ENCODE assay signal across 1 cellular context in the genomic region with DNA sequence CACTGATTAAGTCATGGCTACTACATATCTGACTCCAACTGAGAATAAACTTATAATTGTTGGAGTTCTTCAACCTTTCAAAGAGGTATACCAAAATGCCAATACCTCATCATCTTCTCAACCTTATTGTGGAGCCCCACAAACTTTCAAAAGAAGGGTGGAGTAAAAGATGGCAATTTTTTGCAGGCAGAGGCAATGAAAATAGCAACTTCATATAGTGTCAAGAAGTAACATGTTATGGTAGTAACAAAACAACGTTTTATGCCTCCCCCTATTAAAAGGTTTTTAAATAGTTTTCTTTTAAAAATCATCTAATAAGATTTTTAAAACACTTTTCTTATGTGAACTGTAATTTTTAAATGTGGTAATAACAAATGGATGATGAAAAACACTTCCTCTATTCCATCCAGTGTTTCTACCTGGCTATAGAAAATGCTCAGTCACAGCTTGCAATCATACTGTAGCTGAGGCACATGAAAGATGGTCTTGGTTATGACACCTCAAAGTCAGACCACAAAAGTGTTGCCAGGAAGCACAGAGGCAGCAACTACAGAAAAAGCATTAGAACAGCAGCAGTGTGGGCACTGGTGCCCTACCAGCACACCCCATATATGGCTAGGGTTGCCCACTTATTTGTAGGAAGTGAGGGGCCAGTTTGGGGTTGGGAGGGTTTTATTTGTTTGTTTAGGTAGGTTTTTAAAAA.
TF ChIP-seq lines count a peak whose summit lies in the region.

No MANE protein-coding gene starts in this region.

TF ChIP-seq in HepG2, 621 proteins besides CTCF, POLR2A, EP300 and RAD21 (continued from another document):
- TF ChIP-seq, protein P1, sequence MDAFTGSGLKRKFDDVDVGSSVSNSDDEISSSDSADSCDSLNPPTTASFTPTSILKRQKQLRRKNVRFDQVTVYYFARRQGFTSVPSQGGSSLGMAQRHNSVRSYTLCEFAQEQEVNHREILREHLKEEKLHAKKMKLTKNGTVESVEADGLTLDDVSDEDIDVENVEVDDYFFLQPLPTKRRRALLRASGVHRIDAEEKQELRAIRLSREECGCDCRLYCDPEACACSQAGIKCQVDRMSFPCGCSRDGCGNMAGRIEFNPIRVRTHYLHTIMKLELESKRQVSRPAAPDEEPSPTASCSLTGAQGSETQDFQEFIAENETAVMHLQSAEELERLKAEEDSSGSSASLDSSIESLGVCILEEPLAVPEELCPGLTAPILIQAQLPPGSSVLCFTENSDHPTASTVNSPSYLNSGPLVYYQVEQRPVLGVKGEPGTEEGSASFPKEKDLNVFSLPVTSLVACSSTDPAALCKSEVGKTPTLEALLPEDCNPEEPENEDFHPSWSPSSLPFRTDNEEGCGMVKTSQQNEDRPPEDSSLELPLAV (CRISPR knock-in tag; conservative IDR thresholded peaks at IDR 0.05; ENCODE audit: low read depth) = no peak
- no peak for TF ChIP-seq ZNF543 (CRISPR knock-in tag; IDR thresholded peaks at IDR 0.05)
- no peak for TF ChIP-seq ZNF230 (CRISPR knock-in tag; IDR thresholded peaks at IDR 0.05)
- TF ChIP-seq ZNF615 (CRISPR knock-in tag; IDR thresholded peaks at IDR 0.05; ENCODE audit: borderline replicate concordance) = no peak
- TF ChIP-seq PITX1 (CRISPR knock-in tag; IDR thresholded peaks at IDR 0.05) = no peak
- TF ChIP-seq ZNF567 (CRISPR knock-in tag; IDR thresholded peaks at IDR 0.05; ENCODE audit: borderline replicate concordance) = no peak
- TF ChIP-seq, protein P2, sequence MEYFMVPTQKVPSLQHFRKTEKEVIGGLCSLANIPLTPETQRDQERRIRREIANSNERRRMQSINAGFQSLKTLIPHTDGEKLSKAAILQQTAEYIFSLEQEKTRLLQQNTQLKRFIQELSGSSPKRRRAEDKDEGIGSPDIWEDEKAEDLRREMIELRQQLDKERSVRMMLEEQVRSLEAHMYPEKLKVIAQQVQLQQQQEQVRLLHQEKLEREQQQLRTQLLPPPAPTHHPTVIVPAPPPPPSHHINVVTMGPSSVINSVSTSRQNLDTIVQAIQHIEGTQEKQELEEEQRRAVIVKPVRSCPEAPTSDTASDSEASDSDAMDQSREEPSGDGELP (IDR thresholded peaks at IDR 0.05; ENCODE audit: borderline replicate concordance, low read depth) = no peak
- TF ChIP-seq, protein P3, sequence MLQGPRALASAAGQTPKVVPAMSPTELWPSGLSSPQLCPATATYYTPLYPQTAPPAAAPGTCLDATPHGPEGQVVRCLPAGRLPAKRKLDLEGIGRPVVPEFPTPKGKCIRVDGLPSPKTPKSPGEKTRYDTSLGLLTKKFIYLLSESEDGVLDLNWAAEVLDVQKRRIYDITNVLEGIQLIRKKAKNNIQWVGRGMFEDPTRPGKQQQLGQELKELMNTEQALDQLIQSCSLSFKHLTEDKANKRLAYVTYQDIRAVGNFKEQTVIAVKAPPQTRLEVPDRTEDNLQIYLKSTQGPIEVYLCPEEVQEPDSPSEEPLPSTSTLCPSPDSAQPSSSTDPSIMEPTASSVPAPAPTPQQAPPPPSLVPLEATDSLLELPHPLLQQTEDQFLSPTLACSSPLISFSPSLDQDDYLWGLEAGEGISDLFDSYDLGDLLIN (CRISPR knock-in tag; IDR thresholded peaks at IDR 0.05; ENCODE audit: borderline replicate concordance) = no peak
- TF ChIP-seq, protein P4, sequence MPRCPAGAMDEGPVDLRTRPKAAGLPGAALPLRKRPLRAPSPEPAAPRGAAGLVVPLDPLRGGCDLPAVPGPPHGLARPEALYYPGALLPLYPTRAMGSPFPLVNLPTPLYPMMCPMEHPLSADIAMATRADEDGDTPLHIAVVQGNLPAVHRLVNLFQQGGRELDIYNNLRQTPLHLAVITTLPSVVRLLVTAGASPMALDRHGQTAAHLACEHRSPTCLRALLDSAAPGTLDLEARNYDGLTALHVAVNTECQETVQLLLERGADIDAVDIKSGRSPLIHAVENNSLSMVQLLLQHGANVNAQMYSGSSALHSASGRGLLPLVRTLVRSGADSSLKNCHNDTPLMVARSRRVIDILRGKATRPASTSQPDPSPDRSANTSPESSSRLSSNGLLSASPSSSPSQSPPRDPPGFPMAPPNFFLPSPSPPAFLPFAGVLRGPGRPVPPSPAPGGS (CRISPR knock-in tag; IDR thresholded peaks at IDR 0.05) = no peak
- no peak for TF ChIP-seq SMARCE1 (IDR thresholded peaks at IDR 0.05; ENCODE audit: borderline replicate concordance)
- TF ChIP-seq, protein P5, sequence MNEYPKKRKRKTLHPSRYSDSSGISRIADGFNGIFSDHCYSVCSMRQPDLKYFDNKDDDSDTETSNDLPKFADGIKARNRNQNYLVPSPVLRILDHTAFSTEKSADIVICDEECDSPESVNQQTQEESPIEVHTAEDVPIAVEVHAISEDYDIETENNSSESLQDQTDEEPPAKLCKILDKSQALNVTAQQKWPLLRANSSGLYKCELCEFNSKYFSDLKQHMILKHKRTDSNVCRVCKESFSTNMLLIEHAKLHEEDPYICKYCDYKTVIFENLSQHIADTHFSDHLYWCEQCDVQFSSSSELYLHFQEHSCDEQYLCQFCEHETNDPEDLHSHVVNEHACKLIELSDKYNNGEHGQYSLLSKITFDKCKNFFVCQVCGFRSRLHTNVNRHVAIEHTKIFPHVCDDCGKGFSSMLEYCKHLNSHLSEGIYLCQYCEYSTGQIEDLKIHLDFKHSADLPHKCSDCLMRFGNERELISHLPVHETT (CRISPR knock-in tag; conservative IDR thresholded peaks at IDR 0.05) = no peak
- TF ChIP-seq CREB1 (IDR thresholded peaks at IDR 0.05) = no peak
- no peak for TF ChIP-seq CREB1 (CRISPR knock-in tag; IDR thresholded peaks at IDR 0.05)
- TF ChIP-seq ELF4 (CRISPR knock-in tag; IDR thresholded peaks at IDR 0.05; ENCODE audit: borderline replicate concordance) = no peak
- no peak for TF ChIP-seq ZNF850 (CRISPR knock-in tag; conservative IDR thresholded peaks at IDR 0.05)
- no peak for TF ChIP-seq ZNF747 (CRISPR knock-in tag; IDR thresholded peaks at IDR 0.05; ENCODE audit: borderline replicate concordance)
- TF ChIP-seq ZNF572 (CRISPR knock-in tag; IDR thresholded peaks at IDR 0.05) = no peak
- TF ChIP-seq KLF6 (CRISPR knock-in tag; IDR thresholded peaks at IDR 0.05) = no peak
TF ChIP-seq in HepG2: peak in this region for 0.
